Comparison of ENCODE assay signal across 8 cellular contexts in genomic region chr6:62150048-62150663, GRCh38.
DNase-seq lines count a peak whose midpoint lies in the region; ATAC-seq and TF ChIP-seq lines count a peak whose summit lies in the region.

No MANE protein-coding gene starts in this region.

- peaks cover 0 to 5% of the 10 kb centered on the region in 2 donors for H3K36me3 Mint-ChIP-seq in naive B cell

- H3K27ac Mint-ChIP-seq in naive B cell = peak overlapping the region in 1 of 6 donors; percentile 8

- ATAC-seq in GM18909 (IDR thresholded peaks at IDR 0.05; ENCODE audit: poor library complexity, unreplicated experiment) (peak; percentile 88), HG03196 (IDR thresholded peaks at IDR 0.05; ENCODE audit: unreplicated experiment) (peak; percentile 61), naive B cell (ENCODE audit: low read depth in 2 of 2) (peak; percentile 57 to 62)

- H3K4me3 ChIP-seq in choroid plexus epithelial cell (ENCODE audit: low read depth, low read length) = no peak overlapping the region

- H3K4me1 Mint-ChIP-seq in naive B cell = peaks cover 0 to 9% (median 2%) of the 10 kb centered on the region in 3 donors

- H3K9me3 Mint-ChIP-seq in naive B cell = no peaks in the 10 kb centered on the region

- H3K4me3 Mint-ChIP-seq in naive B cell = no peak overlapping the region

- peak; percentile 56 for TF ChIP-seq CTCF in choroid plexus epithelial cell (conservative IDR thresholded peaks at IDR 0.05; ENCODE audit: low read depth, low read length)

- peak; percentile 37 for DNase-seq in Caki2 (ENCODE audit: low read depth)
- DNase-seq in NCI-H748 treated with DMSO at 0.1 percent for 48 hours (lab: John Stamatoyannopoulos, UW) = peak; percentile 47
- peak; percentile 29 for DNase-seq in choroid plexus epithelial cell (ENCODE audit: low read depth)
- peak; percentile 36 for DNase-seq in naive B cell
- no peak for DNase-seq in cerebellar nuclear complex (lab: John Stamatoyannopoulos, UW)
- DNase-seq in 8988T = no peak

- in situ Hi-C loops in Caki2 (cut with HindIII; ENCODE audit: low pct_unique_long_range_greater_than_20kb, low sequenced_read_pairs) = no loop called here

- H3K27me3 Mint-ChIP-seq in naive B cell = no peaks in the 10 kb centered on the region

Comparison
In these comparisons a context has a peak if more than half of its experiments do, and no peak if none do; other contexts are left out.
1. DNase-seq: peak in Caki2 (single experiment), NCI-H748 treated with DMSO at 0.1 percent for 48 hours (single experiment), choroid plexus epithelial cell (single experiment) and naive B cell (single experiment); none in cerebellar nuclear complex (0 of 2) and 8988T (single experiment).
2. Peak in every context shown above with its lines, with median percentiles within 50 percentile points of each other: ATAC-seq.